ENCODE assay signal across 17 cellular contexts in genomic region chr2:47227532-47228166, GRCh38. TPM values are rescaled to one million over a fixed set of nuclear protein-coding genes. Genes with fewer than 3 reads are reported as not detected.
DNase-seq lines count a peak whose midpoint lies in the region; ATAC-seq and TF ChIP-seq lines count a peak whose summit lies in the region.
"Had no signal": no experiment of that assay in that cellular context is flagged by ENCODE, and none has a peak within 500 bp of the region (broad histone marks: within the 10 kb centered on the region; RNA-seq: fewer than 3 reads in every experiment).

No MANE protein-coding gene starts in this region.

- H3K9me1 ChIP-seq in IMR-90 (ENCODE audit: insufficient read depth, low read length): peaks cover 18% of the 10 kb centered on the region

- peak overlapping the region; percentile 39 for H2BK20ac ChIP-seq in IMR-90 (ENCODE audit: low read depth, low read length)

- peak overlapping the region; percentile 42; the same call in 1 of the 3 replicates for H2BK15ac ChIP-seq in IMR-90 (ENCODE audit: low read depth, low read length)

- H3K23ac ChIP-seq in IMR-90 (ENCODE audit: low read depth, low read length): peak overlapping the region; percentile 62; the same call in 1 of the 2 replicates

- peaks cover 0 to 18% of the 10 kb centered on the region in 2 experiments; a peak in 2 of 4 replicates for H3K79me1 ChIP-seq in IMR-90 (ENCODE audit: low read depth in 1 of 2, low read length in 2 of 2)

- H2BK5ac ChIP-seq in IMR-90 (ENCODE audit: low read depth, low read length, poor library complexity, severe bottlenecking): no peak overlapping the region

- TF ChIP-seq CTCF in BE2C (IDR thresholded peaks at IDR 0.05; ENCODE audit: low read depth, low read length) (no peak), IMR-90 (conservative IDR thresholded peaks at IDR 0.05; ENCODE audit: low read depth, low read length) (no peak), upper lobe of right lung (IDR thresholded peaks at IDR 0.05) (no peak)

- no peaks in the 10 kb centered on the region for H3K36me3 ChIP-seq in BE2C
- no peaks in the 10 kb centered on the region for H3K36me3 ChIP-seq in IMR-90 (ENCODE audit: control insufficient read depth, insufficient read depth, low read length)
- H3K36me3 ChIP-seq in upper lobe of right lung: no peaks in the 10 kb centered on the region
- H3K36me3 ChIP-seq: stomach had no signal

- no peaks in the 10 kb centered on the region for H4K20me1 ChIP-seq in IMR-90 (ENCODE audit: insufficient read depth, low read length)

- CTCF ChIA-PET in IMR-90 (lab: Yijun Ruan, JAX): interaction anchor here (1.3 kb wide), 1 partner anchor 11 kb away, joined by 3 read pairs; no protein-coding TSS in a partner anchor

- dilution Hi-C loops in IMR-90 (cut with HindIII; ENCODE audit: low sequenced_read_pairs, unreplicated experiment): no loop called here

- POLR2A ChIA-PET in IMR-90 (lab: Charles Lee; ENCODE audit: unreplicated experiment): no interaction called here

- no peak for TF ChIP-seq RAD21 in IMR-90 (IDR thresholded peaks at IDR 0.05; ENCODE audit: low read length)

- no peak overlapping the region for H3K56ac ChIP-seq in IMR-90 (ENCODE audit: extremely low read depth, insufficient read depth, low read length)

- H4K91ac ChIP-seq in IMR-90 (ENCODE audit: insufficient read depth, low read depth, low read length): peak overlapping the region; percentile 46

- H3K9ac ChIP-seq in IMR-90 (ENCODE audit: low read depth, low read length): no peak overlapping the region

- BruUV-seq in IMR-90 (replicated peaks; lab: Mats Ljungman, UMichigan): no TSS peak

- no peak overlapping the region for H3K18ac ChIP-seq in IMR-90 (ENCODE audit: low read depth, low read length)

- H3K4me3 ChIP-seq in BE2C (ENCODE audit: low read depth, low read length) (peak overlapping the region; percentile 31), IMR-90 (ENCODE audit: insufficient read depth, low read depth, low read length) (no peak overlapping the region), upper lobe of right lung (no peak overlapping the region)
- H3K4me3 ChIP-seq: lung, stomach had no signal

- ATAC-seq in IMR-90 (ENCODE audit: low read depth): no peak
- ATAC-seq in upper lobe of right lung: no peak
- ATAC-seq: foreskin keratinocyte had no signal

- no peak overlapping the region for H2AK9ac ChIP-seq in IMR-90 (replicated peaks; ENCODE audit: low read depth, low read length, poor library complexity)

- H3K4ac ChIP-seq in IMR-90 (ENCODE audit: low read depth, low read length): peak overlapping the region; percentile 46; the same call in 1 of the 2 replicates

- H3K4me1 ChIP-seq in BE2C (peaks cover 36% of the 10 kb centered on the region), IMR-90 (ENCODE audit: control insufficient read depth, insufficient read depth, low read length) (peaks cover 26% of the 10 kb centered on the region), upper lobe of right lung (peaks cover 14% of the 10 kb centered on the region)
- H3K4me1 ChIP-seq: foreskin keratinocyte had no signal

- H2BK120ac ChIP-seq in IMR-90 (ENCODE audit: low read depth, low read length): peak overlapping the region; percentile 25

- H3K14ac ChIP-seq in IMR-90 (replicated peaks; ENCODE audit: low read depth, low read length): 0 out of 2 replicates have a peak overlapping the region, but pooled peaks have one; percentile 4

- peak overlapping the region; percentile 51 for H2AK5ac ChIP-seq in IMR-90 (ENCODE audit: low read depth, low read length)

- H3K27ac ChIP-seq in IMR-90 (ENCODE audit: insufficient read depth, low read length) (no peak overlapping the region), upper lobe of right lung (no peak overlapping the region)
- H3K27ac ChIP-seq: foreskin keratinocyte, stomach had no signal

- H4K8ac ChIP-seq in IMR-90 (ENCODE audit: low read depth in 2 of 2, low read length in 2 of 2): peak overlapping the region in 1 of 2 experiments; percentile 17; a peak in 2 of 4 replicates

- H2AFZ ChIP-seq in IMR-90 (replicated peaks; ENCODE audit: low read length, poor library complexity): no peak overlapping the region

- WGBS in IMR-90 (ENCODE audit: extremely low coverage in 2 of 2, insufficient read length in 1 of 2), 2 experiments: 83% methylated on average over 3 of the region's 7 CpGs; no CpG with 5 or more reads in 1 of the 2 experiments

- no peak overlapping the region for H3K4me2 ChIP-seq in IMR-90 (ENCODE audit: low read depth, low read length)

- H4K5ac ChIP-seq in IMR-90 (ENCODE audit: low read depth, low read length): no peak overlapping the region

- DNase-seq in BE2C: peak; percentile 67
- DNase-seq in IMR-90: no peak
- peak; percentile 61 for DNase-seq in NCI-H526 treated with DMSO at 0.1 percent for 48 hours (lab: John Stamatoyannopoulos, UW)
- DNase-seq in islet precursor cell: peak; percentile 75
- DNase-seq in KG1 (lab: John Stamatoyannopoulos, UW): no peak
- no peak for DNase-seq in COLO668 (lab: John Stamatoyannopoulos, UW; ENCODE audit: unreplicated experiment)
- DNase-seq in MV-4-11 (lab: John Stamatoyannopoulos, UW): no peak
- no peak for DNase-seq in upper lobe of right lung
- DNase-seq: activated CD4-positive, alpha-beta T cell treated with anti-CD3 and anti-CD28 coated beads for 4 hours; activated T-cell treated with anti-CD3 and anti-CD28 coated beads, Interleukin-2, amount 50 U/mL, for 1 hour; cerebellar nuclear complex; foreskin keratinocyte; nucleus accumbens; SHP77 treated with DMSO at 0.1 percent for 48 hours; small intestine; stomach had no signal

- H3K9me3 ChIP-seq in BE2C: no peaks in the 10 kb centered on the region
- H3K9me3 ChIP-seq in IMR-90 (ENCODE audit: control insufficient read depth, insufficient read depth, low read length): no peaks in the 10 kb centered on the region
- no peaks in the 10 kb centered on the region for H3K9me3 ChIP-seq in upper lobe of right lung
- H3K9me3 ChIP-seq: stomach had no signal

- no peaks in the 10 kb centered on the region for H3K27me3 ChIP-seq in BE2C
- H3K27me3 ChIP-seq in IMR-90 (ENCODE audit: control insufficient read depth, insufficient read depth, low read length): no peaks in the 10 kb centered on the region
- H3K27me3 ChIP-seq in upper lobe of right lung: no peaks in the 10 kb centered on the region
- H3K27me3 ChIP-seq: stomach had no signal

- no peak for TF ChIP-seq POLR2A in IMR-90 (IDR thresholded peaks at IDR 0.05; ENCODE audit: low read depth, low read length)

- in situ Hi-C loops in IMR-90 (cut with MboI; ENCODE audit: low sequenced_read_pairs): no loop called here

- intact Hi-C loops in IMR-90 (cut with micrococcal nuclease): loop anchor here (2.0 kb wide), 1 partner anchor 41 kb away; no protein-coding TSS in a partner anchor
- intact Hi-C loops in upper lobe of right lung (cut with DNase I): no loop called here

TF ChIP-seq in IMR-90, 13 proteins besides CTCF, POLR2A, EP300 and RAD21:
- TF ChIP-seq NFE2L2 (IDR thresholded peaks at IDR 0.05; ENCODE audit: low read depth, low read length): no peak
- no peak for TF ChIP-seq RFX5 (IDR thresholded peaks at IDR 0.05; ENCODE audit: low read depth, low read length)
- no peak for TF ChIP-seq MAZ (IDR thresholded peaks at IDR 0.05; ENCODE audit: borderline replicate concordance, low read depth, low read length)
- TF ChIP-seq CEBPB (IDR thresholded peaks at IDR 0.05; ENCODE audit: low read depth, low read length): no peak
- TF ChIP-seq CHD1 (IDR thresholded peaks at IDR 0.05; ENCODE audit: low read depth, low read length): no peak

RNA-seq across cellular contexts. Expression of gene CALM2, which starts 51.3 kb away (rescaled TPM):
- 2,068 TPM for polyA plus RNA-seq in BE2C (2012; ENCODE audit: insufficient read depth, insufficient read length, low read depth)
- total RNA-seq in IMR-90 (2012; rRNA removed): 290 and 1,344 TPM in 2 replicates
- polyA plus RNA-seq in IMR-90 (2012; rRNA removed): 774 and 970 TPM in 2 replicates
- 56.0 and 99.9 TPM in 2 replicates for polyA plus RNA-seq in IMR-90 (2012; cell fraction: cytosol; rRNA removed)
- polyA plus RNA-seq in IMR-90 (2012; cell fraction: nucleus; rRNA removed; ENCODE audit: low replicate concordance): 20.2 and 214 TPM in 2 replicates
- 487 TPM for total RNA-seq in upper lobe of right lung

Comparison
In these comparisons a context has a peak if more than half of its experiments do, and no peak if none do; other contexts are left out.
1. DNase-seq: peak in BE2C (single experiment), NCI-H526 treated with DMSO at 0.1 percent for 48 hours (single experiment) and islet precursor cell (single experiment); none in IMR-90 (single experiment), KG1 (single experiment), COLO668 (single experiment), MV-4-11 (single experiment) and upper lobe of right lung (single experiment).